Comparison of ENCODE assay signal across 9 cellular contexts in the genomic region with DNA sequence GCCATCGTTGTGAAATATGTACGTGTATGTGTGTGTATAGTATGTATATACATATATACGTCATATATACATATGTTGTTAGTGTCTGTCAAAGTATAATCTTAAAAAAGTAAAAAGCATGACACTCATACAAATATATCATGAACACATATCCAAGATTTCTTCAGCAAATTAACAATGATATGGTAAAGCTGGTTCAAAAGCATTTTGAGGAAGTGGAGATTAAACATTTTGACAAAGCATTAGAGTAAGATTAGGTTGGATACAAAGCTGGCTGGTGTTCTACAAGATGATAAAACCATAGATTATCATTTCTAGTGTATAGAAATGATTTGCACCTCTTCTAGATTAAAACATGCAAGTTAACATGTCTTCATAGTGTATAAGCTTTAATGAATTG. TPM values are rescaled to one million over a fixed set of nuclear protein-coding genes. Genes with fewer than 3 reads are reported as not detected.
DNase-seq lines count a peak whose midpoint lies in the region; ATAC-seq and TF ChIP-seq lines count a peak whose summit lies in the region.
"Had no signal": no experiment of that assay in that cellular context is flagged by ENCODE, and none has a peak within 500 bp of the region (broad histone marks: within the 10 kb centered on the region; RNA-seq: fewer than 3 reads in every experiment).

No MANE protein-coding gene starts in this region.

- H3K27ac ChIP-seq in AG04450 (ENCODE audit: low read depth, low read length) (peak overlapping the region; percentile 99), IMR-90 (ENCODE audit: insufficient read depth, low read length) (peak overlapping the region; percentile 97; the same call in 1 of the 2 replicates), muscle layer of duodenum (ENCODE audit: low read length) (peak overlapping the region; percentile 93)

- peak overlapping the region; percentile 48; the same call in 1 of the 2 replicates for H2BK120ac ChIP-seq in IMR-90 (ENCODE audit: low read depth, low read length)

- CTCF ChIA-PET in AG04450 (lab: Charles Lee) (interaction anchor here (0.9 to 4.2 kb wide), 6 partner anchors 14 to 250 kb away, joined by 3 to 38 read pairs (median 4); no protein-coding TSS in a partner anchor), IMR-90 (lab: Yijun Ruan, JAX) (interaction anchor here (0.7 to 3.0 kb wide), 2 partner anchors 51 to 74 kb away, joined by 3 to 14 read pairs; no protein-coding TSS in a partner anchor)

- POLR2A ChIA-PET in AG04450 (lab: Yijun Ruan, JAX) (interaction anchor here (1.0 to 1.4 kb wide), 2 partner anchors 11 to 62 kb away, joined by 3 read pairs; no protein-coding TSS in a partner anchor), IMR-90 (lab: Charles Lee; ENCODE audit: unreplicated experiment) (no interaction called here)

- peak overlapping the region; percentile 96 for H3K56ac ChIP-seq in IMR-90 (ENCODE audit: extremely low read depth, insufficient read depth, low read length)

- peak overlapping the region; percentile 92; the same call in 1 of the 2 replicates for H3K4ac ChIP-seq in IMR-90 (ENCODE audit: low read depth, low read length)

- H3K18ac ChIP-seq in IMR-90 (ENCODE audit: low read depth, low read length): no peak overlapping the region

- H3K9me1 ChIP-seq in IMR-90 (ENCODE audit: insufficient read depth, low read length): peaks cover 10% of the 10 kb centered on the region

- H4K5ac ChIP-seq in IMR-90 (ENCODE audit: low read depth, low read length): peak overlapping the region; percentile 93

- peak overlapping the region; percentile 96 for H2BK5ac ChIP-seq in IMR-90 (ENCODE audit: low read depth, low read length, poor library complexity, severe bottlenecking)

- H3K14ac ChIP-seq in IMR-90 (replicated peaks; ENCODE audit: low read depth, low read length): no peak overlapping the region; the same call in 1 of the 2 replicates

- WGBS in IMR-90 (ENCODE audit: extremely low coverage in 2 of 2, insufficient read length in 1 of 2), 2 experiments: no CpG with 5 or more reads among the region's 3 CpGs

- no TSS peak for BruUV-seq in IMR-90 (replicated peaks; lab: Mats Ljungman, UMichigan)

- in situ Hi-C loops in IMR-90 (cut with MboI; ENCODE audit: low sequenced_read_pairs): no loop called here

- peak overlapping the region; percentile 84 for H3K9ac ChIP-seq in IMR-90 (ENCODE audit: low read depth, low read length)

- peaks cover 21 to 39% of the 10 kb centered on the region in 2 experiments for H3K79me1 ChIP-seq in IMR-90 (ENCODE audit: low read depth in 1 of 2, low read length in 2 of 2)

- H4K20me1 ChIP-seq in IMR-90 (ENCODE audit: insufficient read depth, low read length): peaks cover 10% of the 10 kb centered on the region; the same call in 1 of the 2 replicates

- peak overlapping the region; percentile 94; the same call in 1 of the 2 replicates for H4K91ac ChIP-seq in IMR-90 (ENCODE audit: insufficient read depth, low read depth, low read length)

- H2AK9ac ChIP-seq in IMR-90 (replicated peaks; ENCODE audit: low read depth, low read length, poor library complexity): no peak overlapping the region

- H2AK5ac ChIP-seq in IMR-90 (ENCODE audit: low read depth, low read length): no peak overlapping the region

- H3K4me1 ChIP-seq in IMR-90 (ENCODE audit: control insufficient read depth, insufficient read depth, low read length) (peaks cover 2% of the 10 kb centered on the region; the same call in 1 of the 2 replicates), muscle layer of duodenum (ENCODE audit: control insufficient read depth in 1 of 2, insufficient read depth in 2 of 2, low read length in 2 of 2) (peaks cover 7 to 30% of the 10 kb centered on the region in 2 donors)

- H3K23ac ChIP-seq in IMR-90 (ENCODE audit: low read depth, low read length): peak overlapping the region; percentile 65; the same call in 1 of the 2 replicates

- H2AFZ ChIP-seq in IMR-90 (replicated peaks; ENCODE audit: low read length, poor library complexity): no peak overlapping the region

- ATAC-seq in IMR-90 (ENCODE audit: low read depth): no peak
- ATAC-seq in activated CD4-positive, CD25-positive, alpha-beta regulatory T cell treated with anti-CD3 and anti-CD28 coated beads, Interleukin-2, amount 50 U/mL, for 24 hours: no peak

- H3K27me3 ChIP-seq in AG04450 (ENCODE audit: control insufficient read depth, insufficient read depth, low read length) (no peaks in the 10 kb centered on the region), IMR-90 (ENCODE audit: control insufficient read depth, insufficient read depth, low read length) (peaks cover 4% of the 10 kb centered on the region), muscle layer of duodenum (ENCODE audit: low read depth, low read length) (no peaks in the 10 kb centered on the region)

- dilution Hi-C loops in IMR-90 (cut with HindIII; ENCODE audit: low sequenced_read_pairs, unreplicated experiment): no loop called here

- H3K4me3 ChIP-seq in AG04450 (ENCODE audit: low read depth, low read length) (peak overlapping the region; percentile 95), IMR-90 (ENCODE audit: insufficient read depth, low read depth, low read length) (peak overlapping the region; percentile 94), cardiac fibroblast (replicated peaks in 1 of 2; ENCODE audit: low read depth in 2 of 2, low read length in 2 of 2) (peak overlapping the region; percentile 79 to 83), muscle layer of duodenum (ENCODE audit: low read depth in 1 of 2, low read length in 2 of 2) (peak overlapping the region; percentile 92 to 96)

- 0 out of 3 replicates have a peak overlapping the region, but pooled peaks have one; percentile 4 for H2BK15ac ChIP-seq in IMR-90 (ENCODE audit: low read depth, low read length)

- H2BK20ac ChIP-seq in IMR-90 (ENCODE audit: low read depth, low read length): no peak overlapping the region

- H4K8ac ChIP-seq in IMR-90 (ENCODE audit: low read depth in 2 of 2, low read length in 2 of 2): peak overlapping the region; percentile 80 to 100

- TF ChIP-seq CTCF in AG04450 (IDR thresholded peaks at IDR 0.05; ENCODE audit: low read depth, low read length) (no peak), IMR-90 (conservative IDR thresholded peaks at IDR 0.05; ENCODE audit: low read depth, low read length) (no peak), cardiac fibroblast (IDR thresholded peaks at IDR 0.05; ENCODE audit: low read depth, low read length) (no peak)

- DNase-seq in AG04450 (ENCODE audit: low read depth, low spot score) (no peak), IMR-90 (no peak), cardiac fibroblast (ENCODE audit: low read depth in 2 of 2) (no peak), kidney tubule cell (ENCODE audit: low spot score) (no peak), activated gamma-delta T cell treated with Interleukin-2 at 50 U/mL for 16 hours (no peak), NCI-H345 treated with DMSO at 0.1 percent for 48 hours (lab: John Stamatoyannopoulos, UW; ENCODE audit: unreplicated experiment) (no peak)

- no peak for TF ChIP-seq POLR2A in IMR-90 (IDR thresholded peaks at IDR 0.05; ENCODE audit: low read depth, low read length)

- TF ChIP-seq RAD21 in IMR-90 (IDR thresholded peaks at IDR 0.05; ENCODE audit: low read length): no peak

- no peaks in the 10 kb centered on the region for H3K36me3 ChIP-seq in IMR-90 (ENCODE audit: control insufficient read depth, insufficient read depth, low read length)
- H3K36me3 ChIP-seq in muscle layer of duodenum (ENCODE audit: control insufficient read depth in 1 of 2, insufficient read depth in 2 of 2, low read length in 2 of 2): peaks cover 0 to 8% of the 10 kb centered on the region in 2 donors

- H3K9me3 ChIP-seq in AG04450 (ENCODE audit: control insufficient read depth, insufficient read depth, low read length): no peaks in the 10 kb centered on the region; the same call in 1 of the 2 replicates
- H3K9me3 ChIP-seq in IMR-90 (ENCODE audit: control insufficient read depth, insufficient read depth, low read length): no peaks in the 10 kb centered on the region
- H3K9me3 ChIP-seq in muscle layer of duodenum (ENCODE audit: control insufficient read depth in 1 of 2, low read length in 2 of 2): no peaks in the 10 kb centered on the region

- intact Hi-C loops in IMR-90 (cut with micrococcal nuclease): no loop called here

- peak overlapping the region; percentile 91 for H3K4me2 ChIP-seq in IMR-90 (ENCODE audit: low read depth, low read length)

TF ChIP-seq in IMR-90, 13 proteins besides CTCF, POLR2A, EP300 and RAD21 (continues in another document):
- TF ChIP-seq CHD1 (IDR thresholded peaks at IDR 0.05; ENCODE audit: low read depth, low read length) (no peak), RCOR1 (IDR thresholded peaks at IDR 0.05; ENCODE audit: insufficient replicate concordance, low read length) (no peak), MXI1 (IDR thresholded peaks at IDR 0.05; ENCODE audit: borderline replicate concordance, low read depth, low read length) (no peak), CEBPB (IDR thresholded peaks at IDR 0.05; ENCODE audit: low read depth, low read length) (no peak), SMC3 (IDR thresholded peaks at IDR 0.05; ENCODE audit: low read depth, low read length) (no peak), NFE2L2 (IDR thresholded peaks at IDR 0.05; ENCODE audit: low read depth, low read length) (no peak), ELK1 (IDR thresholded peaks at IDR 0.05; ENCODE audit: borderline replicate concordance, low read depth, low read length) (no peak), RFX5 (IDR thresholded peaks at IDR 0.05; ENCODE audit: low read depth, low read length) (no peak), FOS (IDR thresholded peaks at IDR 0.05; ENCODE audit: low read depth, low read length) (no peak)

RNA-seq across cellular contexts. Expression of gene NUDCD3, which starts 0.8 kb away (rescaled TPM):
- polyA plus RNA-seq in AG04450 (2011; rRNA removed) (61.4 and 77.0 TPM in 2 replicates), IMR-90 (2012; rRNA removed) (37.0 and 49.5 TPM in 2 replicates)
- 76.7 and 85.1 TPM in 2 replicates for polyA minus RNA-seq in AG04450 (2011; rRNA and poly(A)+ RNA removed)
- 58.3 and 76.0 TPM in 2 replicates for total RNA-seq in IMR-90 (2012; rRNA removed)
- 20.2 and 21.1 TPM in 2 replicates for polyA plus RNA-seq in IMR-90 (2012; cell fraction: cytosol; rRNA removed)
- 42.0 and 53.9 TPM in 2 replicates for polyA plus RNA-seq in IMR-90 (2012; cell fraction: nucleus; rRNA removed; ENCODE audit: low replicate concordance)

RNA-seq across cellular contexts. Expression of gene NPC1L1, which starts 49.9 kb away (rescaled TPM):
- 0.36 and 0.42 TPM in 2 replicates for polyA plus RNA-seq in AG04450 (2011; rRNA removed)
- 0.17 and 0.37 TPM in 2 replicates for polyA minus RNA-seq in AG04450 (2011; rRNA and poly(A)+ RNA removed)
- total RNA-seq in IMR-90 (2012; rRNA removed): not detected in 2 replicates
- 0.03 and 0.07 TPM in 2 replicates for polyA plus RNA-seq in IMR-90 (2012; rRNA removed)
- 0.08 TPM in 1 of 2 replicates, not detected in the other for polyA plus RNA-seq in IMR-90 (2012; cell fraction: cytosol; rRNA removed)
- polyA plus RNA-seq in IMR-90 (2012; cell fraction: nucleus; rRNA removed; ENCODE audit: low replicate concordance): 0.09 and 0.10 TPM in 2 replicates
- total RNA-seq: myocyte had no signal
